ENCODE assay signal across 30 cellular contexts in the genomic region with DNA sequence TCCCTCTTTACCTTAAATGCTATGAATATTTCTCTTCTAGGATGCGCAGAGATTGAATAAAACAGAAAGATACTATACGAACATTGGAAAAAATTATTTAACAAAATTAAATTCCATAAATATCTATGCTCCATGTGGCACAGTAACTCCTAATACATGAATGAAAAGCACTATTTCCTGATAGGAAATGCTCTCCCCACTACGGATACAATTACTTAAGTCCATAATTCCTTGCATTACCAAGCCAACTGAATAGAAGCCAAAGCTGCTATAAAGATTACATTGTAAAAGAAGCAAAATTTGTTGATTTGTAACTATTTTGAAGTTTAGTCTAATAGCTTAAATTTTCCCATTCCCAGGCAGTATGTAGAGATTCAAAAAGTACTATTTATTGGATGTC.
"Had no signal": no experiment of that assay in that cellular context is flagged by ENCODE, and none has a peak within 500 bp of the region (broad histone marks: within the 10 kb centered on the region; RNA-seq: fewer than 3 reads in every experiment).

No MANE protein-coding gene starts in this region.

- H3K4me2 ChIP-seq: neural progenitor cell, smooth muscle cell had no signal

- H3K27ac ChIP-seq: left lung, lower lobe of right lung, neural progenitor cell, neutrophil, parathyroid adenoma, psoas muscle, right atrium auricular region, right lobe of liver, stomach, suprapubic skin, thoracic aorta, tibial artery, upper lobe of right lung, uterus had no signal

- H3K27me3 ChIP-seq: left lung, neural progenitor cell, right atrium auricular region, right lobe of liver, stomach, suprapubic skin, tibial artery, upper lobe of right lung, uterus had no signal

- H2AFZ ChIP-seq: neural progenitor cell, parathyroid adenoma had no signal

- DNase-seq: hippocampal formation; kidney; left colon; left lung; lower lobe of right lung; mesendoderm; naive B cell; natural killer cell; nephron progenitor cell; occipital lobe; psoas muscle; right lobe of liver; stimulated activated CD4-positive, alpha-beta T cell treated with anti-CD3 and anti-CD28 coated beads, Interleukin-1b, Interleukin-23, amount 100 ng/mL, for 48 hours; stimulated activated CD4-positive, alpha-beta T cell treated with anti-CD3 and anti-CD28 coated beads, Interleukin-2, amount 100 ng/mL, for 48 hours; stimulated activated CD4-positive, alpha-beta T cell treated with anti-CD3 and anti-CD28 coated beads, Interleukin-4, amount 100 ng/mL, for 4 hours; stimulated activated CD8-positive, alpha-beta memory T cell treated with anti-CD3 and anti-CD28 coated beads, Interleukin-4, amount 100 ng/mL, for 48 hours; stimulated activated naive CD4-positive, alpha-beta T cell treated with Interleukin-2 at 50 U/mL for 16 hours; stomach; tibial artery; trophoblast cell; upper lobe of right lung; uterus had no signal

- H3K4me3 ChIP-seq: left lung, lower lobe of right lung, neural progenitor cell, psoas muscle, right atrium auricular region, right lobe of liver, smooth muscle cell, stomach, suprapubic skin, thoracic aorta, tibial artery, upper lobe of right lung, uterus had no signal

- H3K79me2 ChIP-seq: parathyroid adenoma had no signal

- H3K36me3 ChIP-seq: left lung, lower lobe of right lung, neural progenitor cell, neutrophil, right atrium auricular region, right lobe of liver, stomach, suprapubic skin, thoracic aorta, tibial artery, upper lobe of right lung, uterus had no signal

- H3K4me1 ChIP-seq: left lung, lower lobe of right lung, neural progenitor cell, parathyroid adenoma, psoas muscle, right atrium auricular region, right lobe of liver, stomach, suprapubic skin, tibial artery, upper lobe of right lung, uterus had no signal

- ATAC-seq: left colon; left lung; lower lobe of right lung; natural killer cell; psoas muscle; right lobe of liver; stimulated activated memory B cell treated with anti-CD40 and anti-IgM and Interleukin-4, amounts not matched to agents 10 μg/mL and 1 μg/mL and 100 μg/mL, for 72 hours; upper lobe of right lung had no signal

- H3K9me3 ChIP-seq: left lung, lower lobe of right lung, neutrophil, psoas muscle, right atrium auricular region, right lobe of liver, stomach, suprapubic skin, thoracic aorta, tibial artery, upper lobe of right lung, uterus had no signal

- H3K9ac ChIP-seq: neural progenitor cell, parathyroid adenoma had no signal
